Comparison of ENCODE assay signal across 8 cellular contexts in the genomic region with DNA sequence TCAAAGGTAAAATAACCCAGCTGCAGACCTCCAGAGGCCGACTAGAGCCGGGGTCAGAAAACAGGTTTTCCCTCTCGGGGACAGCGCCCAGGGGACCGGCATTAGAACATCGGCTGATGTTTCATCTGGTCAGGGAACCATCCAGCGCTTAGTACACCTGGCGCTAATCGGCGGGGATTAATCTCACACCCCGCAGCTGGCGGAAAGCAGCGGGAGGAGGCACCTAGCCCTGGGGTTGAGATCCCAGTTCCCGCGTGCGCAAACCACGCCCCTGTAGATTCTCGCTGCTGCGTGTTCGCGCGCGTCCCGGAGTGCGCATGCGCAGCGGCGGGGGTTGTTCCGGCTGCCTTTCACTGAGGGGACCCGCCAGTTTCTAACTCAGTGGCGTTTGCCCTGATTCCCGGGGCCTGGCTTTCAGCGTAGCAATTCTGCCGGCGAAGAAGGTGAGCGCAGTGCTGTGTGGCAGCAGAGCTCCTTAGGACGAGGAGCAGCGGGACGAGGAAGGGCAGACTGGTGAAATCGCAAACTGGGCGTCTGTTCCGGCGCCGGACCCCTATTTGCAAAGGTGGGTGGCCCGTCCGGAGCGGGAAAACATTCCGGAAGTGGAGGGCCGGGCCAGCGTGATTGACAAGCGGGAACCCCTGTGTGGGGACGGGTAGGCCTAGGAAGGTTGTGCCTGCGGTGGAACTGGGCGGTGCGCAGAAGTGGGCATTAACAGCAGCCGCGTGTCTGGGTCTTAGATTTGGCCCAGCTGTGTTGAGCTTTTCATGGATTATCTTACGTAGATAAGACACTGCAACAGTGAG. TPM values are rescaled to one million over a fixed set of nuclear protein-coding genes. Genes with fewer than 3 reads are reported as not detected.
DNase-seq lines count a peak whose midpoint lies in the region; ATAC-seq, FAIRE-seq and TF ChIP-seq lines count a peak whose summit lies in the region.
"Not testable (repeated sequence)": the region's sequence is repeated elsewhere in the genome, so short reads cannot be mapped to it uniquely, and the experiment has no call there.

Gene DDX11, plus strand, starts transcription at position 334 of the 806 bp plus-strand sequence. CDS start 4,534 bp downstream, outside the sequence.

- H3K9me1 ChIP-seq in keratinocyte (ENCODE audit: control insufficient read depth, extremely low read depth, insufficient read depth, low read length) = not testable (repeated sequence)

- peak within 1 kb of the TSS; percentile 91 for H3K4me2 ChIP-seq in keratinocyte (ENCODE audit: control insufficient read depth, extremely low read depth, insufficient read depth, low read depth, low read length)

- not testable (repeated sequence) for H4K20me1 ChIP-seq in keratinocyte (ENCODE audit: control insufficient read depth, extremely low read depth, insufficient read depth, low read length)

- H3K27ac ChIP-seq in keratinocyte (ENCODE audit: control insufficient read depth, insufficient read depth, low read length) = peak within 1 kb of the TSS; percentile 76

- dilution Hi-C loops in keratinocyte (cut with MboI; ENCODE audit: extremely low pct_ligation_motif_present, low sequenced_read_pairs) = not testable (repeated sequence)

- peaks cover 17% of the 10 kb centered on the region for H3K79me2 ChIP-seq in keratinocyte (ENCODE audit: control insufficient read depth, insufficient read depth, low read length)

- H3K4me3 ChIP-seq in AG09309 (ENCODE audit: control insufficient read depth, low read depth, low read length) = peak within 1 kb of the TSS; percentile 70
- H3K4me3 ChIP-seq in keratinocyte (ENCODE audit: control insufficient read depth in 2 of 3, extremely low read depth in 1 of 3, insufficient read depth in 2 of 3, low read depth in 1 of 3, low read length in 3 of 3) = peak within 1 kb of the TSS; percentile 54 to 85 (median 74)

- TF ChIP-seq CTCF in AG09309 (IDR thresholded peaks at IDR 0.05; ENCODE audit: control insufficient read depth, insufficient read depth, low read depth, low read length, missing control alignments); keratinocyte (optimal IDR thresholded peaks at IDR 0.05 in 1 of 3, IDR thresholded peaks at IDR 0.05 in 1 of 3, conservative IDR thresholded peaks at IDR 0.05 in 1 of 3; ENCODE audit: extremely low read depth in 1 of 3, insufficient read depth in 2 of 3, low read length in 3 of 3): not testable (repeated sequence)

- peak; percentile 93 for ATAC-seq in GM19025 (IDR thresholded peaks at IDR 0.05; ENCODE audit: low read depth, unreplicated experiment)
- ATAC-seq in HG03280 (IDR thresholded peaks at IDR 0.05; ENCODE audit: unreplicated experiment) = peak; percentile 89

- H3K27me3 ChIP-seq in keratinocyte (ENCODE audit: control insufficient read depth, extremely low read depth, insufficient read depth, low read length) = not testable (repeated sequence)

- DNase-seq in AG09309 (ENCODE audit: low read depth) = not testable (repeated sequence)
- DNase-seq in NCI-H345 treated with DMSO at 0.1 percent for 48 hours (lab: John Stamatoyannopoulos, UW; ENCODE audit: unreplicated experiment) = peak; percentile 84
- peak; percentile 82 to 85 (median 82) for DNase-seq in activated CD4-positive, CD25-positive, alpha-beta regulatory T cell (lab: John Stamatoyannopoulos, UW)
- peak; percentile 94 for DNase-seq in central memory CD4-positive, alpha-beta T cell
- DNase-seq in keratinocyte (ENCODE audit: low read depth, low spot score) = peak; percentile 42
- DNase-seq in stimulated activated CD4-positive, alpha-beta T cell treated with anti-CD3 and anti-CD28 coated beads, Interleukin-15, amount 100 ng/mL, for 1 hour (ENCODE audit: low read depth in 1 of 2, low spot score in 1 of 2) = peak; percentile 85 to 86

- FAIRE-seq in keratinocyte (lab: Jason Lieb, UNC) = not testable (repeated sequence)

- H3K9me3 ChIP-seq in keratinocyte (ENCODE audit: control insufficient read depth, low read depth, low read length) = not testable (repeated sequence)

- H3K36me3 ChIP-seq in keratinocyte (ENCODE audit: control insufficient read depth in 2 of 2, extremely low read depth in 1 of 2, insufficient read depth in 2 of 2, low read length in 2 of 2) = not testable (repeated sequence)

- peak within 1 kb of the TSS; percentile 84 for H3K9ac ChIP-seq in keratinocyte (ENCODE audit: control insufficient read depth, extremely low read depth, insufficient read depth, low read length)

- not testable (repeated sequence) for H3K4me1 ChIP-seq in keratinocyte (ENCODE audit: control insufficient read depth, extremely low read depth, insufficient read depth, low read length)

- peak within 1 kb of the TSS; percentile 97 for H2AFZ ChIP-seq in keratinocyte (ENCODE audit: control insufficient read depth, low read length)

RNA-seq across cellular contexts. Expression of gene DDX11, which starts in this region (rescaled TPM):
- 8.3 to 13.1 TPM (median 11.2 TPM) in 3 replicates for polyA plus RNA-seq in keratinocyte
- 8.3 TPM for polyA plus RNA-seq in keratinocyte (2011; ENCODE audit: low read depth)
- 3.0 and 3.6 TPM in 2 replicates for polyA plus RNA-seq in keratinocyte (2011; cell fraction: cytosol; rRNA removed)
- 32.8 and 36.4 TPM in 2 replicates for polyA plus RNA-seq in keratinocyte (2011; cell fraction: nucleus; rRNA removed)
- 6.2 and 9.8 TPM in 2 replicates for polyA plus RNA-seq in keratinocyte (2012; ENCODE audit: low replicate concordance)
- 9.1 to 19.2 TPM (median 11.4 TPM) in 3 replicates for polyA minus RNA-seq in keratinocyte
- 7.9 TPM for polyA minus RNA-seq in keratinocyte (2011; cell fraction: cytosol; rRNA and poly(A)+ RNA removed)
- 10.2 and 19.0 TPM in 2 replicates for polyA minus RNA-seq in keratinocyte (2011; cell fraction: nucleus; rRNA and poly(A)+ RNA removed)
